ENCODE assay signal across 8 cellular contexts in genomic region chr1:46547481-46548383, GRCh38. TPM values are rescaled to one million over a fixed set of nuclear protein-coding genes. Genes with fewer than 3 reads are reported as not detected.
DNase-seq lines count a peak whose midpoint lies in the region; ATAC-seq and TF ChIP-seq lines count a peak whose summit lies in the region.

No MANE protein-coding gene starts in this region.

- H3K27me3 Mint-ChIP-seq in naive thymus-derived CD8-positive, alpha-beta T cell: peaks cover 28 to 65% (median 44%) of the 10 kb centered on the region in 5 donors

- BruUV-seq in OCI-LY7 (replicated peaks; lab: Mats Ljungman, UMichigan): no TSS peak

- peak; percentile 50 for TF ChIP-seq CTCF in AG09319 (IDR thresholded peaks at IDR 0.05; ENCODE audit: low read depth, low read length)
- peak; percentile 48; the same call in 1 of the 2 replicates for TF ChIP-seq CTCF in GM12874 (IDR thresholded peaks at IDR 0.05; ENCODE audit: insufficient read depth, low read depth, low read length)
- peak; percentile 81 for TF ChIP-seq CTCF in OCI-LY7 (conservative IDR thresholded peaks at IDR 0.05; ENCODE audit: low read length)

- no peak for ATAC-seq in naive thymus-derived CD8-positive, alpha-beta T cell

- H3K9me2 ChIP-seq in OCI-LY7 (ENCODE audit: insufficient read depth, low read length): no peaks in the 10 kb centered on the region

- peaks cover 11 to 24% (median 13%) of the 10 kb centered on the region in 4 donors for H3K4me1 Mint-ChIP-seq in naive thymus-derived CD8-positive, alpha-beta T cell

- H3K4me3 ChIP-seq in OCI-LY7 (ENCODE audit: low read depth, low read length, poor library complexity, severe bottlenecking): no peak overlapping the region

- peak overlapping the region; percentile 43; the same call in 1 of the 2 replicates for H3K4me2 ChIP-seq in OCI-LY7 (ENCODE audit: low read length)

- H3K36me3 ChIP-seq in OCI-LY7 (ENCODE audit: insufficient read depth, low read length): no peaks in the 10 kb centered on the region

- H4K20me1 ChIP-seq in OCI-LY7 (ENCODE audit: insufficient read depth, low read length): no peaks in the 10 kb centered on the region

- intact Hi-C loops in OCI-LY7 (cut with micrococcal nuclease; ENCODE audit: unreplicated experiment): loop anchor here (5.0 kb wide), 1 partner anchor 70 kb away; no protein-coding TSS in a partner anchor

- no peak for DNase-seq in AG09319 (ENCODE audit: extremely low read depth, low read depth)
- peak; percentile 72 for DNase-seq in OCI-LY7 (ENCODE audit: low spot score)
- DNase-seq in dedifferentiated amniotic fluid mesenchymal stem cell (ENCODE audit: extremely low spot score): peak; percentile 71
- DNase-seq in naive thymus-derived CD8-positive, alpha-beta T cell: peak in 1 of 10 donors; percentile 20
- no peak for DNase-seq in NCI-H146 treated with DMSO at 0.1 percent for 48 hours (lab: John Stamatoyannopoulos, UW; ENCODE audit: unreplicated experiment)
- no peak for DNase-seq in activated CD4-positive, alpha-beta T cell treated with anti-CD3 and anti-CD28 coated beads, Interleukin-2, amount 50 U/mL, for 48 hours
- no peak for DNase-seq in activated CD4-positive, alpha-beta T cell treated with anti-CD3 and anti-CD28 coated beads for 1 hour

- no peaks in the 10 kb centered on the region for H3K9me3 Mint-ChIP-seq in naive thymus-derived CD8-positive, alpha-beta T cell

- peak overlapping the region; percentile 53; the same call in 1 of the 2 replicates for H2AFZ ChIP-seq in OCI-LY7 (ENCODE audit: low read length)

- H3K79me2 ChIP-seq in OCI-LY7 (ENCODE audit: insufficient read depth, low read depth, low read length): no peaks in the 10 kb centered on the region

- CTCF ChIA-PET in OCI-LY7 (lab: Charles Lee; ENCODE audit: unreplicated experiment): interaction anchor here (0.6 kb wide), 1 partner anchor 94 kb away, joined by 4 read pairs; no protein-coding TSS in a partner anchor

- no peak overlapping the region for H3K4me3 Mint-ChIP-seq in naive thymus-derived CD8-positive, alpha-beta T cell

- POLR2A ChIA-PET in OCI-LY7 (lab: Charles Lee): no interaction called here
- POLR2A ChIA-PET in naive thymus-derived CD8-positive, alpha-beta T cell (lab: Charles Lee): no interaction called here

- no peak overlapping the region for H3K27ac ChIP-seq in OCI-LY7 (ENCODE audit: low read depth, low read length, poor library complexity, severe bottlenecking)

- H3K9me3 ChIP-seq in OCI-LY7 (ENCODE audit: low read length): no peaks in the 10 kb centered on the region

- H3K4me1 ChIP-seq in OCI-LY7 (ENCODE audit: insufficient read depth, low read length, poor library complexity, severe bottlenecking): no peaks in the 10 kb centered on the region

- H3K27ac Mint-ChIP-seq in naive thymus-derived CD8-positive, alpha-beta T cell: peak overlapping the region in 6 of 10 donors; percentile 0 to 75 (median 42)

- H3K36me3 Mint-ChIP-seq in naive thymus-derived CD8-positive, alpha-beta T cell: no peaks in the 10 kb centered on the region

RNA-seq across cellular contexts. Expression of gene KNCN, which starts 3.7 kb away (rescaled TPM):
- total RNA-seq in OCI-LY7 (2014; rRNA removed; shearing (Covaris generic)): not detected in 2 replicates
- not detected in 2 replicates for total RNA-seq in OCI-LY7 (2022)
- not detected for total RNA-seq in naive thymus-derived CD8-positive, alpha-beta T cell
- polyA plus RNA-seq in naive thymus-derived CD8-positive, alpha-beta T cell: not detected

RNA-seq across cellular contexts. Expression of gene MKNK1, which starts 56.3 kb away (rescaled TPM):
- total RNA-seq in OCI-LY7 (2014; rRNA removed; shearing (Covaris generic)): 11.5 and 18.8 TPM in 2 replicates
- total RNA-seq in OCI-LY7 (2022): 22.1 and 24.0 TPM in 2 replicates
- total RNA-seq in naive thymus-derived CD8-positive, alpha-beta T cell: 10 to 100 TPM; 51.4 to 56.3 TPM
- polyA plus RNA-seq in naive thymus-derived CD8-positive, alpha-beta T cell: 10 to 100 TPM; 17.6 to 19.7 (median 18.7) TPM

RNA-seq across cellular contexts. Expression of gene DMBX1, which starts 58.1 kb away (rescaled TPM):
- total RNA-seq in OCI-LY7 (2014; rRNA removed; shearing (Covaris generic)): not detected in 2 replicates
- not detected in 2 replicates for total RNA-seq in OCI-LY7 (2022)
- total RNA-seq in naive thymus-derived CD8-positive, alpha-beta T cell: not detected
- polyA plus RNA-seq in naive thymus-derived CD8-positive, alpha-beta T cell: not detected

Comparison
In these comparisons a context has a peak if more than half of its experiments do, and no peak if none do; other contexts are left out.
1. DNase-seq: peak in OCI-LY7 (single experiment) and dedifferentiated amniotic fluid mesenchymal stem cell (single experiment); none in AG09319 (single experiment), NCI-H146 treated with DMSO at 0.1 percent for 48 hours (single experiment), activated CD4-positive, alpha-beta T cell treated with anti-CD3 and anti-CD28 coated beads, Interleukin-2, amount 50 U/mL, for 48 hours (0 of 2) and activated CD4-positive, alpha-beta T cell treated with anti-CD3 and anti-CD28 coated beads for 1 hour (single experiment).
2. Peak in every context shown above with its lines, with median percentiles within 50 percentile points of each other: CTCF ChIP-seq.